In the genomic region with DNA sequence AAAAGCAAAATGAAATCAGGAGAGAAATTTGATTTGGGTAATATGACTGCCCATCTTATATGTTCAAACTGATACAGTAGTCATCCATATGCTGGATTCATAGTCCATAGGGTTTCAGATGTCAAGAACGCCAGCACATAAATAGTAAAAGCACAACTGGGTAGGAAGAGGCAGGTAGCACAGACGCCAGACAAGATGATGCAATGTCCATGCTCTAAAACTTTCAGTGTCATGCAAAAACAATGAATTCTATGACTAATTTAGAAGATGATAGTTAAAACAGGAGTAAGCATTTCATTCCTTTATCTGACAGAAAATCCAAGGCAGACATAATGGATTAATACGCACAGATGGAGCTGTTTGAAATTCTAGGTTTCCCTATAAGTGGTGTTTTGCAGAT, we compare ENCODE assay signal across 27 cellular contexts.
"Had no signal": no experiment of that assay in that cellular context is flagged by ENCODE, and none has a peak within 500 bp of the region (broad histone marks: within the 10 kb centered on the region; RNA-seq: fewer than 3 reads in every experiment).

No MANE protein-coding gene starts in this region.

- FAIRE-seq: colon, endothelial cell of umbilical vein, islet of Langerhans had no signal

- H2AFZ ChIP-seq: parathyroid adenoma had no signal

- H3K27me3 ChIP-seq: body of pancreas, heart left ventricle, testis, upper lobe of left lung had no signal

- H3K4me1 ChIP-seq: body of pancreas, heart left ventricle, parathyroid adenoma, right lobe of liver, testis, upper lobe of left lung had no signal

- H3K27ac Mint-ChIP-seq: activated B cell treated with CpG ODN at 0.5 μM for 24 hours; activated CD4-positive, alpha-beta T cell treated with anti-CD3 and anti-CD28 coated beads for 36 hours; activated naive CD8-positive, alpha-beta T cell treated with anti-CD3 and anti-CD28 coated beads, Interleukin-2, amount 10 ng/mL, durations not matched to agents 7 days and 5 days; effector memory CD8-positive, alpha-beta T cell; nephron; stimulated activated naive B cell treated with anti-CD40 and anti-IgM and Interleukin-4, amounts not matched to agents 10 μg/mL and 1 μg/mL and 100 μg/mL, for 72 hours; T-helper 1 cell treated with Interleukin-12 subunit alpha and Interleukin-12 subunit beta and Interleukin-4 antibody, amounts not matched to agents 30 μg/mL and 1 μg/mL, for 36 hours had no signal

- H3K4me3 Mint-ChIP-seq: activated B cell treated with CpG ODN at 0.5 μM for 24 hours; activated CD4-positive, alpha-beta T cell treated with anti-CD3 and anti-CD28 coated beads for 36 hours; activated naive CD8-positive, alpha-beta T cell treated with anti-CD3 and anti-CD28 coated beads, Interleukin-2, amount 10 ng/mL, durations not matched to agents 7 days and 5 days; effector memory CD8-positive, alpha-beta T cell; nephron; stimulated activated naive B cell treated with anti-CD40 and anti-IgM and Interleukin-4, amounts not matched to agents 10 μg/mL and 1 μg/mL and 100 μg/mL, for 72 hours; T-helper 1 cell treated with Interleukin-12 subunit alpha and Interleukin-12 subunit beta and Interleukin-4 antibody, amounts not matched to agents 30 μg/mL and 1 μg/mL, for 36 hours had no signal

- H3K36me3 ChIP-seq: heart left ventricle, right lobe of liver, upper lobe of left lung had no signal

- H3K4me1 Mint-ChIP-seq: activated B cell treated with CpG ODN at 0.5 μM for 24 hours; activated CD4-positive, alpha-beta T cell treated with anti-CD3 and anti-CD28 coated beads for 36 hours; activated naive CD8-positive, alpha-beta T cell treated with anti-CD3 and anti-CD28 coated beads, Interleukin-2, amount 10 ng/mL, durations not matched to agents 7 days and 5 days; nephron; stimulated activated naive B cell treated with anti-CD40 and anti-IgM and Interleukin-4, amounts not matched to agents 10 μg/mL and 1 μg/mL and 100 μg/mL, for 72 hours had no signal

- ATAC-seq: activated CD4-positive, alpha-beta T cell treated with anti-CD3 and anti-CD28 coated beads for 36 hours; body of pancreas; effector memory CD8-positive, alpha-beta T cell; heart left ventricle; left colon; right lobe of liver; stimulated activated naive B cell treated with anti-CD40 and anti-IgM and Interleukin-4, amounts not matched to agents 10 μg/mL and 1 μg/mL and 100 μg/mL, for 72 hours had no signal

- H3K36me3 Mint-ChIP-seq: activated naive CD8-positive, alpha-beta T cell treated with anti-CD3 and anti-CD28 coated beads, Interleukin-2, amount 10 ng/mL, durations not matched to agents 7 days and 5 days; stimulated activated naive B cell treated with anti-CD40 and anti-IgM and Interleukin-4, amounts not matched to agents 10 μg/mL and 1 μg/mL and 100 μg/mL, for 72 hours had no signal

- H3K9me3 Mint-ChIP-seq: activated naive CD8-positive, alpha-beta T cell treated with anti-CD3 and anti-CD28 coated beads, Interleukin-2, amount 10 ng/mL, durations not matched to agents 7 days and 5 days; nephron; T-helper 1 cell treated with Interleukin-12 subunit alpha and Interleukin-12 subunit beta and Interleukin-4 antibody, amounts not matched to agents 30 μg/mL and 1 μg/mL, for 36 hours had no signal

- H3K79me2 ChIP-seq: parathyroid adenoma had no signal

- H3K4me3 ChIP-seq: body of pancreas, heart left ventricle, right lobe of liver, testis, upper lobe of left lung had no signal

- H3K9me3 ChIP-seq: body of pancreas, heart left ventricle, right lobe of liver, testis, upper lobe of left lung had no signal

- H3K27me3 Mint-ChIP-seq: activated B cell treated with CpG ODN at 0.5 μM for 24 hours; activated naive CD8-positive, alpha-beta T cell treated with anti-CD3 and anti-CD28 coated beads, Interleukin-2, amount 10 ng/mL, durations not matched to agents 7 days and 5 days; effector memory CD8-positive, alpha-beta T cell; stimulated activated naive B cell treated with anti-CD40 and anti-IgM and Interleukin-4, amounts not matched to agents 10 μg/mL and 1 μg/mL and 100 μg/mL, for 72 hours had no signal

- DNase-seq: activated B cell treated with CpG ODN at 0.5 μM for 24 hours; activated CD4-positive, alpha-beta T cell treated with anti-CD3 and anti-CD28 coated beads for 36 hours; activated CD4-positive, alpha-beta T cell treated with anti-CD3 and anti-CD28 coated beads, Interleukin-2, amount 50 U/mL, for 48 hours; activated CD8-positive, alpha-beta memory T cell treated with anti-CD3 and anti-CD28 coated beads, Interleukin-2, amount 50 U/mL, for 48 hours; activated naive CD4-positive, alpha-beta T cell treated with Interleukin-2 at 50 U/mL for 16 hours; activated naive CD8-positive, alpha-beta T cell treated with anti-CD3 and anti-CD28 coated beads, Interleukin-2, amount 10 ng/mL, durations not matched to agents 7 days and 5 days; activated T-cell treated with anti-CD3 and anti-CD28 coated beads, Interleukin-2, amount 50 U/mL, for 48 hours; amygdala; body of pancreas; central memory CD4-positive, alpha-beta T cell; effector memory CD8-positive, alpha-beta T cell; heart left ventricle; left colon; mesenchymal stem cell; nucleus accumbens; right lobe of liver; stimulated activated CD4-positive, alpha-beta T cell treated with anti-CD3 and anti-CD28 coated beads, Interleukin-2, amount 100 ng/mL, for 48 hours; stimulated activated CD8-positive, alpha-beta memory T cell treated with anti-CD3 and anti-CD28 coated beads, Interleukin-4, amount 100 ng/mL, for 48 hours; stimulated activated naive B cell treated with anti-CD40 and anti-IgM and Interleukin-4, amounts not matched to agents 10 μg/mL and 1 μg/mL and 100 μg/mL, for 72 hours; testis; upper lobe of left lung had no signal

- H3K9ac ChIP-seq: parathyroid adenoma had no signal

- H3K27ac ChIP-seq: body of pancreas, heart left ventricle, parathyroid adenoma, right lobe of liver, testis, upper lobe of left lung had no signal
